ENCODE assay signal across 8 cellular contexts in the genomic region with DNA sequence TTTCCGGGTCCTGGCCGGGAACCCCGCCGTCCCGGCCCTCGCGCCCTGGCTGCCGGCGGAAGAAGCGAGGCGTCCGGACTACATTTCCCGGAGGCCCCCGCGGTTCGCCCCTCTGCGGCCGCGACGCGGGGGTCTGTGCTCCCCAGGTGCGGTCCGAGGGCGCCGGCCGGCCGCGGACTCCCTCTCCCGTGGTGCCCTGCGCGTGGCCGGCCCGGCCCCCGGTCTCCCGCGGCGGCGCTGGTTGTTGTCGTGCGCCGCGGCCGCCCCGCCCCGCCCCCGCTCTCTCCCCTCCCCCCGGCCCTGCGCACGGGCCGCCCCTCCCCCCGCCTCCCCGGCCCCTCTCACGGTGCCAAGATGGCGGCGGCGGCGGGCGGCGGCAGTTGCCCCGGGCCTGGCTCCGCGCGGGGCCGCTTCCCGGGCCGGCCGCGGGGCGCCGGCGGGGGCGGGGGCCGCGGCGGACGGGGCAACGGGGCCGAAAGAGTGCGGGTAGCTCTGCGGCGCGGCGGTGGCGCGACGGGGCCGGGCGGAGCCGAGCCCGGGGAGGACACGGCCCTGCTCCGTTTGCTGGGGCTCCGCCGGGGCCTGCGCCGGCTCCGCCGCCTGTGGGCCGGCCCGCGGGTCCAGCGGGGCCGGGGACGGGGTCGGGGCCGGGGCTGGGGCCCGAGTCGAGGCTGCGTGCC. TPM values are rescaled to one million over a fixed set of nuclear protein-coding genes. Genes with fewer than 3 reads are reported as not detected.
A peak's percentile ranks its signal among the peaks of the same experiment; 100 is the strongest.
DNase-seq lines count a peak whose midpoint lies in the region; ATAC-seq, FAIRE-seq and TF ChIP-seq lines count a peak whose summit lies in the region.

A gene with protein sequence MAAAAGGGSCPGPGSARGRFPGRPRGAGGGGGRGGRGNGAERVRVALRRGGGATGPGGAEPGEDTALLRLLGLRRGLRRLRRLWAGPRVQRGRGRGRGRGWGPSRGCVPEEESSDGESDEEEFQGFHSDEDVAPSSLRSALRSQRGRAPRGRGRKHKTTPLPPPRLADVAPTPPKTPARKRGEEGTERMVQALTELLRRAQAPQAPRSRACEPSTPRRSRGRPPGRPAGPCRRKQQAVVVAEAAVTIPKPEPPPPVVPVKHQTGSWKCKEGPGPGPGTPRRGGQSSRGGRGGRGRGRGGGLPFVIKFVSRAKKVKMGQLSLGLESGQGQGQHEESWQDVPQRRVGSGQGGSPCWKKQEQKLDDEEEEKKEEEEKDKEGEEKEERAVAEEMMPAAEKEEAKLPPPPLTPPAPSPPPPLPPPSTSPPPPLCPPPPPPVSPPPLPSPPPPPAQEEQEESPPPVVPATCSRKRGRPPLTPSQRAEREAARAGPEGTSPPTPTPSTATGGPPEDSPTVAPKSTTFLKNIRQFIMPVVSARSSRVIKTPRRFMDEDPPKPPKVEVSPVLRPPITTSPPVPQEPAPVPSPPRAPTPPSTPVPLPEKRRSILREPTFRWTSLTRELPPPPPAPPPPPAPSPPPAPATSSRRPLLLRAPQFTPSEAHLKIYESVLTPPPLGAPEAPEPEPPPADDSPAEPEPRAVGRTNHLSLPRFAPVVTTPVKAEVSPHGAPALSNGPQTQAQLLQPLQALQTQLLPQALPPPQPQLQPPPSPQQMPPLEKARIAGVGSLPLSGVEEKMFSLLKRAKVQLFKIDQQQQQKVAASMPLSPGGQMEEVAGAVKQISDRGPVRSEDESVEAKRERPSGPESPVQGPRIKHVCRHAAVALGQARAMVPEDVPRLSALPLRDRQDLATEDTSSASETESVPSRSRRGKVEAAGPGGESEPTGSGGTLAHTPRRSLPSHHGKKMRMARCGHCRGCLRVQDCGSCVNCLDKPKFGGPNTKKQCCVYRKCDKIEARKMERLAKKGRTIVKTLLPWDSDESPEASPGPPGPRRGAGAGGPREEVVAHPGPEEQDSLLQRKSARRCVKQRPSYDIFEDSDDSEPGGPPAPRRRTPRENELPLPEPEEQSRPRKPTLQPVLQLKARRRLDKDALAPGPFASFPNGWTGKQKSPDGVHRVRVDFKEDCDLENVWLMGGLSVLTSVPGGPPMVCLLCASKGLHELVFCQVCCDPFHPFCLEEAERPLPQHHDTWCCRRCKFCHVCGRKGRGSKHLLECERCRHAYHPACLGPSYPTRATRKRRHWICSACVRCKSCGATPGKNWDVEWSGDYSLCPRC (N-terminal part only) (plus strand): TSS at position 339 of the 680 bp plus-strand sequence. CDS start 16 bp downstream, at position 355.

- WGBS in pancreas, 2 donors, result 1% methylated on average over 54 to 101 of the region's 109 CpGs

- CTCF ChIA-PET in BJ (lab: Yijun Ruan, JAX), result interaction anchor here (0.9 kb wide), 1 partner anchor 27 kb away, joined by 4 read pairs; a partner anchor contains a TSS

- H3K27me3 ChIP-seq in BJ (ENCODE audit: control insufficient read depth, insufficient read depth, low read length) (no peaks in the 10 kb centered on the region), Loucy (ENCODE audit: insufficient read depth, low read length, poor library complexity, severe bottlenecking) (no peaks in the 10 kb centered on the region), pancreas (no peaks in the 10 kb centered on the region)

- peak; percentile 39 for ATAC-seq in GM19351 (IDR thresholded peaks at IDR 0.05; ENCODE audit: unreplicated experiment)
- peak; percentile 82 for ATAC-seq in Right ventricle myocardium inferior
- ATAC-seq in pancreas, result peak in 3 of 4 donors; percentile 71 to 73 (median 71)
- no peak for ATAC-seq in HG03565 (IDR thresholded peaks at IDR 0.05; ENCODE audit: unreplicated experiment)

- H3K36me3 ChIP-seq in BJ (ENCODE audit: control insufficient read depth, insufficient read depth, low read length) (peaks cover 11% of the 10 kb centered on the region), Loucy (ENCODE audit: insufficient read depth, low read length) (peaks cover 10% of the 10 kb centered on the region; the same call in 1 of the 2 replicates), pancreas (peaks cover 5 to 13% (median 12%) of the 10 kb centered on the region in 3 donors)

- no peaks in the 10 kb centered on the region for H3K9me2 ChIP-seq in Loucy (replicated peaks; ENCODE audit: low read depth, low read length)

- H2AFZ ChIP-seq in Loucy (ENCODE audit: low read length), result peak within 1 kb of the TSS; percentile 89

- H4K20me1 ChIP-seq in Loucy (ENCODE audit: insufficient read depth, low read length, poor library complexity, severe bottlenecking), result peaks cover 24% of the 10 kb centered on the region

- H3K27me3 Mint-ChIP-seq in activated T-helper 1 cell treated with anti-CD3 and anti-CD28 coated beads, Interleukin-12 subunit alpha, Interleukin-12 subunit beta, Interleukin-2, Interleukin-4 antibody, amounts not matched to agents 30 ng/mL and 10 ng/mL and 1 ng/mL, durations not matched to agents 14 hours and 24 hours and 36 hours (ENCODE audit: insufficient read depth), result no peaks in the 10 kb centered on the region

- H3F3A ChIP-seq in Loucy (ENCODE audit: low read depth), result no peaks in the 10 kb centered on the region

- peak within 1 kb of the TSS; percentile 65 to 85 (median 76) for H3K27ac ChIP-seq in pancreas

- peak; percentile 66 for DNase-seq in BJ (ENCODE audit: low read depth)
- DNase-seq in activated T-helper 1 cell treated with anti-CD3 and anti-CD28 coated beads, Interleukin-12 subunit alpha, Interleukin-12 subunit beta, Interleukin-2, Interleukin-4 antibody, amounts not matched to agents 30 ng/mL and 10 ng/mL and 1 ng/mL, durations not matched to agents 14 hours and 24 hours and 36 hours (ENCODE audit: low spot score), result no peak
- no peak for DNase-seq in Right ventricle myocardium inferior (ENCODE audit: missing footprints)
- peak in 2 of 6 donors; percentile 94 to 97 for DNase-seq in pancreas
- DNase-seq in inferior parietal cortex (ENCODE audit: extremely low spot score), result no peak

- peaks cover 51% of the 10 kb centered on the region for H3K79me2 ChIP-seq in Loucy (ENCODE audit: insufficient read depth, low read length)

- peaks cover 42% of the 10 kb centered on the region for H3K4me1 Mint-ChIP-seq in activated T-helper 1 cell treated with anti-CD3 and anti-CD28 coated beads, Interleukin-12 subunit alpha, Interleukin-12 subunit beta, Interleukin-2, Interleukin-4 antibody, amounts not matched to agents 30 ng/mL and 10 ng/mL and 1 ng/mL, durations not matched to agents 14 hours and 24 hours and 36 hours (ENCODE audit: low read depth)

- peaks cover 47% of the 10 kb centered on the region for H3K36me3 Mint-ChIP-seq in activated T-helper 1 cell treated with anti-CD3 and anti-CD28 coated beads, Interleukin-12 subunit alpha, Interleukin-12 subunit beta, Interleukin-2, Interleukin-4 antibody, amounts not matched to agents 30 ng/mL and 10 ng/mL and 1 ng/mL, durations not matched to agents 14 hours and 24 hours and 36 hours (ENCODE audit: low read depth)

- H3K9ac ChIP-seq in Loucy (ENCODE audit: low read depth, low read length, poor library complexity, severe bottlenecking), result peak within 1 kb of the TSS; percentile 85

- peak within 1 kb of the TSS; percentile 99 for H3K4me3 Mint-ChIP-seq in activated T-helper 1 cell treated with anti-CD3 and anti-CD28 coated beads, Interleukin-12 subunit alpha, Interleukin-12 subunit beta, Interleukin-2, Interleukin-4 antibody, amounts not matched to agents 30 ng/mL and 10 ng/mL and 1 ng/mL, durations not matched to agents 14 hours and 24 hours and 36 hours

- H3K27ac Mint-ChIP-seq in activated T-helper 1 cell treated with anti-CD3 and anti-CD28 coated beads, Interleukin-12 subunit alpha, Interleukin-12 subunit beta, Interleukin-2, Interleukin-4 antibody, amounts not matched to agents 30 ng/mL and 10 ng/mL and 1 ng/mL, durations not matched to agents 14 hours and 24 hours and 36 hours, result peak within 1 kb of the TSS; percentile 98

- H3K4me2 ChIP-seq in Loucy (ENCODE audit: low read depth, low read length, poor library complexity, severe bottlenecking), result peak within 1 kb of the TSS; percentile 92

- POLR2A ChIA-PET in BJ (lab: Charles Lee), result no interaction called here

- H3K9me3 Mint-ChIP-seq in activated T-helper 1 cell treated with anti-CD3 and anti-CD28 coated beads, Interleukin-12 subunit alpha, Interleukin-12 subunit beta, Interleukin-2, Interleukin-4 antibody, amounts not matched to agents 30 ng/mL and 10 ng/mL and 1 ng/mL, durations not matched to agents 14 hours and 24 hours and 36 hours, result no peaks in the 10 kb centered on the region

- H3K4me1 ChIP-seq in Loucy (ENCODE audit: insufficient read depth, low read length, poor library complexity, severe bottlenecking) (peaks cover 27% of the 10 kb centered on the region), pancreas (peaks cover 6 to 15% (median 8%) of the 10 kb centered on the region in 3 donors)

- FAIRE-seq in pancreas (lab: Jason Lieb, UNC), result no peak

- intact Hi-C loops in activated T-helper 1 cell treated with anti-CD3 and anti-CD28 coated beads, Interleukin-12 subunit alpha, Interleukin-12 subunit beta, Interleukin-2, Interleukin-4 antibody, amounts not matched to agents 30 ng/mL and 10 ng/mL and 1 ng/mL, durations not matched to agents 14 hours and 24 hours and 36 hours (cut with micrococcal nuclease), result loop anchor here (1.0 to 5.0 kb wide), 15 partner anchors 16 to 397 kb away; a partner anchor contains a TSS
- intact Hi-C loops in Right ventricle myocardium inferior (cut with DNase I), result loop anchor here (1.0 kb wide), 4 partner anchors 25 to 213 kb away; a partner anchor contains a TSS
- intact Hi-C loops in pancreas (cut with DNase I), result no loop called here

- H3K4me3 ChIP-seq in BJ (ENCODE audit: low read depth, low read length), result peak within 1 kb of the TSS; percentile 83
- peak within 1 kb of the TSS; percentile 86 for H3K4me3 ChIP-seq in Loucy (ENCODE audit: low read length, poor library complexity, severe bottlenecking)
- H3K4me3 ChIP-seq in pancreas, result peak within 1 kb of the TSS; percentile 83 to 92 (median 90)

- TF ChIP-seq CTCF in BJ (IDR thresholded peaks at IDR 0.05; ENCODE audit: insufficient read depth, low read depth, low read length), result no peak
- TF ChIP-seq CTCF in Loucy (conservative IDR thresholded peaks at IDR 0.05; ENCODE audit: low read length), result no peak
- TF ChIP-seq CTCF in pancreas (IDR thresholded peaks at IDR 0.05), result no peak

- H3K9me3 ChIP-seq in Loucy (ENCODE audit: insufficient read depth, low read depth, low read length) (no peaks in the 10 kb centered on the region), pancreas (no peaks in the 10 kb centered on the region)

RNA-seq across cellular contexts. Expression of the gene that starts here (rescaled TPM):
- 6.1 and 13.3 TPM in 2 replicates for polyA plus RNA-seq in BJ (2011; rRNA removed)
- 7.3 and 9.8 TPM in 2 replicates for polyA minus RNA-seq in BJ (2011; rRNA and poly(A)+ RNA removed)
- 61.9 and 65.2 TPM in 2 replicates for total RNA-seq in activated T-helper 1 cell treated with anti-CD3 and anti-CD28 coated beads, Interleukin-12 subunit alpha, Interleukin-12 subunit beta, Interleukin-2, Interleukin-4 antibody, amounts not matched to agents 30 ng/mL and 10 ng/mL and 1 ng/mL, durations not matched to agents 14 hours and 24 hours and 36 hours
- total RNA-seq in Right ventricle myocardium inferior, result 12.7 TPM
- 10 to 100 TPM; 16.7 to 28.4 (median 23.8) TPM for total RNA-seq in pancreas
- 10 to 100 TPM; 56.0 to 59.9 TPM for polyA plus RNA-seq in pancreas

Comparison
In these comparisons a context has a peak if more than half of its experiments do, and no peak if none do; other contexts are left out.
1. intact Hi-C loops: an anchor here in activated T-helper 1 cell treated with anti-CD3 and anti-CD28 coated beads, Interleukin-12 subunit alpha, Interleukin-12 subunit beta, Interleukin-2, Interleukin-4 antibody, amounts not matched to agents 30 ng/mL and 10 ng/mL and 1 ng/mL, durations not matched to agents 14 hours and 24 hours and 36 hours (1.0 to 5.0 kb wide) and Right ventricle myocardium inferior (1.0 kb wide); none called in pancreas.